33 cellular contexts compared by ENCODE assay signal in genomic region chr19:1619703-1620102, GRCh38.
"Had no signal": no experiment of that assay in that cellular context is flagged by ENCODE, and none has a peak within 500 bp of the region (broad histone marks: within the 10 kb centered on the region; RNA-seq: fewer than 3 reads in every experiment).

No MANE protein-coding gene starts in this region.

- H3K9ac ChIP-seq: neural progenitor cell, parathyroid adenoma had no signal

- H3K79me2 ChIP-seq: parathyroid adenoma had no signal

- H3K27me3 ChIP-seq: esophagus squamous epithelium, heart right ventricle, neural progenitor cell, right atrium auricular region, testis, tibial artery had no signal

- H3K9me3 ChIP-seq: esophagus squamous epithelium, mucosa of descending colon, prostate gland, right atrium auricular region, testis, tibial artery had no signal

- H3K4me1 ChIP-seq: esophagus squamous epithelium, neural progenitor cell, parathyroid adenoma, prostate gland, right atrium auricular region, testis had no signal

- H3K27me3 Mint-ChIP-seq: memory B cell; naive B cell; natural killer cell treated with Interleukin-12 subunit alpha and Interleukin-12 subunit beta and Interleukin-15 and Interleukin-18, amount 100 ng/mL, for 72 hours; type B pancreatic cell had no signal

- FAIRE-seq: endometrium, islet of Langerhans had no signal

- H3K9me3 Mint-ChIP-seq: memory B cell; mesothelial cell of epicardium; naive B cell; natural killer cell treated with Interleukin-12 subunit alpha and Interleukin-12 subunit beta and Interleukin-15 and Interleukin-18, amount 100 ng/mL, for 72 hours; type B pancreatic cell had no signal

- H3K4me2 ChIP-seq: neural progenitor cell, smooth muscle cell had no signal

- H2AFZ ChIP-seq: neural progenitor cell, parathyroid adenoma had no signal

- H3K36me3 ChIP-seq: neural progenitor cell had no signal

- H3K27ac Mint-ChIP-seq: memory B cell; mesothelial cell of epicardium; naive B cell; natural killer cell treated with Interleukin-12 subunit alpha and Interleukin-12 subunit beta and Interleukin-15 and Interleukin-18, amount 100 ng/mL, for 72 hours; neural progenitor cell; type B pancreatic cell had no signal

- H3K4me3 ChIP-seq: coronary artery, esophagus squamous epithelium, heart right ventricle, lung, mucosa of descending colon, neural progenitor cell, prostate gland, right atrium auricular region, smooth muscle cell, testis, tibial artery had no signal

- DNase-seq: dermis blood vessel endothelial cell; effector memory CD4-positive, alpha-beta T cell; erythroblast; esophagus squamous epithelium; foreskin melanocyte; glutamatergic neuron; heart right ventricle; hippocampal formation; kidney glomerular epithelial cell; mucosa of descending colon; naive B cell; stimulated activated CD4-positive, alpha-beta T cell treated with anti-CD3 and anti-CD28 coated beads, Interleukin-12 subunit alpha, Interleukin-12 subunit beta, amount 100 ng/mL, for 4 hours; stimulated activated CD4-positive, alpha-beta T cell treated with anti-CD3 and anti-CD28 coated beads, Interleukin-1b, Interleukin-23, amount 100 ng/mL, for 48 hours; stimulated activated CD4-positive, alpha-beta T cell treated with anti-CD3 and anti-CD28 coated beads, Interleukin-4, amount 100 ng/mL, for 1 hour; stimulated activated CD8-positive, alpha-beta memory T cell treated with anti-CD3 and anti-CD28 coated beads, Interleukin-4, amount 100 ng/mL, for 48 hours; stimulated activated naive CD8-positive, alpha-beta T cell treated with anti-CD3 and anti-CD28 coated beads, Interleukin-15, Interleukin-2, amounts not matched to agents 100 U/mL and 50 U/mL, for 24 hours; substantia nigra; testis; tibial artery had no signal

- ATAC-seq: heart right ventricle; mucosa of descending colon; natural killer cell treated with Interleukin-12 subunit alpha and Interleukin-12 subunit beta and Interleukin-15 and Interleukin-18, amount 100 ng/mL, for 72 hours; sciatic nerve; stimulated activated naive CD8-positive, alpha-beta T cell treated with anti-CD3 and anti-CD28 coated beads, Interleukin-15, Interleukin-2, amounts not matched to agents 100 U/mL and 50 U/mL, for 24 hours had no signal

- H3K27ac ChIP-seq: coronary artery, esophagus squamous epithelium, heart right ventricle, neural progenitor cell, parathyroid adenoma, prostate gland, right atrium auricular region, testis, tibial artery had no signal

- H3K36me3 Mint-ChIP-seq: natural killer cell treated with Interleukin-12 subunit alpha and Interleukin-12 subunit beta and Interleukin-15 and Interleukin-18, amount 100 ng/mL, for 72 hours had no signal

- H3K4me3 Mint-ChIP-seq: memory B cell; mesothelial cell of epicardium; naive B cell; natural killer cell treated with Interleukin-12 subunit alpha and Interleukin-12 subunit beta and Interleukin-15 and Interleukin-18, amount 100 ng/mL, for 72 hours; neural progenitor cell; type B pancreatic cell had no signal
